In the genomic region with DNA sequence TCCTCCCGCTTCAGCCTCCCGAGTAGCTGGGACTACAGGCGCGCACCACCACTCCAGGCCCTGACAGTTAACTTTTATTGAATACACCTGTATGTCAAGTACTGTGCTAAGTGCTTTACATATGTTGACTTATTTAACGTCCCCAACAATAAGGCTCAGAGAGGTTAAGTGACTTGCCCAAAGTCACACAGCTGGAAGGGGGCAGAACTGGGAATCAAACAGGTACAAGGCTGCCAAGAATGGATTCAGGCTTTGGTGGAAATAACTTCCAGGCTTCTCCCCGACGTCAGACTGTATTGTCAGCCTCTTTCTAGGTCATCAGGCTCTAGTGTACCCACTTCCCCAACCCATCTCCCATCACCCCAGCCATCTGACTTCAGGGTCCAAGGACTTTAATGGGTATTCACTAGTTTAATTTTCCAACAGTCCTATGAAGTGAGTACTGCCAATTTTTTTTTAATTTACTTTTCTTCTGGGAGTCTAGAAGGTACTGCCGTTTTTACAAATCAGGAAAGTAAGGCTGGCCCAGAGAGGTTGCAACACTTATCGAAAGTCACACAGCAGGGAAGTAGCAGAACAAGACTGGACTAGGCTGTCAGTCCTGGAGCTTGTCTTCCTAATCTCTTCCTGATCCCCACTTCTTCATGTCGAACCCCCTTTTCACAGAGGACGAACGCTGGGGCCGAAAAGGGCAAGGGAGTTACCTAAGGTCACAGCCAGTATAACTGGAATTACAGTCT, we compare ENCODE assay signal across 34 cellular contexts. TPM values are rescaled to one million over a fixed set of nuclear protein-coding genes. Genes with fewer than 3 reads are reported as not detected.
"Had no signal": no experiment of that assay in that cellular context is flagged by ENCODE, and none has a peak within 500 bp of the region (broad histone marks: within the 10 kb centered on the region; RNA-seq: fewer than 3 reads in every experiment).

No MANE protein-coding gene starts in this region.

- DNase-seq: hypothalamus; immature natural killer cell; kidney; left colon; left lung; lower lobe of right lung; mammary epithelial cell; mesendoderm; naive B cell; natural killer cell; nephron progenitor cell; ovary; retina; right cardiac atrium; sigmoid colon; stimulated activated CD4-positive, alpha-beta T cell treated with anti-CD3 and anti-CD28 coated beads, Interleukin-1b, Interleukin-23, amount 100 ng/mL, for 48 hours; stimulated activated CD4-positive, alpha-beta T cell treated with anti-CD3 and anti-CD28 coated beads, Interleukin-2, amount 100 ng/mL, for 48 hours; stimulated activated CD4-positive, alpha-beta T cell treated with anti-CD3 and anti-CD28 coated beads, Interleukin-4, amount 100 ng/mL, for 4 hours; stimulated activated CD8-positive, alpha-beta memory T cell treated with anti-CD3 and anti-CD28 coated beads, Interleukin-4, amount 100 ng/mL, for 48 hours; stimulated activated naive B cell treated with anti-CD40 and anti-IgM and Interleukin-4, amounts not matched to agents 10 μg/mL and 1 μg/mL and 100 μg/mL, for 72 hours; stimulated activated naive CD8-positive, alpha-beta T cell treated with anti-CD3 and anti-CD28 coated beads, Interleukin-15, Interleukin-2, amounts not matched to agents 100 U/mL and 50 U/mL, for 24 hours; stomach; testis; thyroid gland; trophoblast cell; upper lobe of right lung had no signal

- H3K4me1 ChIP-seq: upper lobe of right lung had no signal

- H3K4me3 Mint-ChIP-seq: immature natural killer cell; mesothelial cell of epicardium; naive B cell; natural killer cell; nephron progenitor cell; neural progenitor cell; stimulated activated naive B cell treated with anti-CD40 and anti-IgM and Interleukin-4, amounts not matched to agents 10 μg/mL and 1 μg/mL and 100 μg/mL, for 72 hours had no signal

- H3K4me1 Mint-ChIP-seq: immature natural killer cell had no signal

- ATAC-seq: left colon; left lung; lower lobe of right lung; natural killer cell; right cardiac atrium; stimulated activated naive B cell treated with anti-CD40 and anti-IgM and Interleukin-4, amounts not matched to agents 10 μg/mL and 1 μg/mL and 100 μg/mL, for 72 hours; stimulated activated naive CD8-positive, alpha-beta T cell treated with anti-CD3 and anti-CD28 coated beads, Interleukin-15, Interleukin-2, amounts not matched to agents 100 U/mL and 50 U/mL, for 24 hours; upper lobe of right lung had no signal

- H3K27me3 ChIP-seq: ovary, testis, thyroid gland had no signal

- H3K36me3 ChIP-seq: left lung, lower lobe of right lung, neural progenitor cell, ovary, sigmoid colon, stomach, thyroid gland, upper lobe of right lung had no signal

- H3K9me3 Mint-ChIP-seq: immature natural killer cell; mesothelial cell of epicardium; natural killer cell; nephron progenitor cell; neural progenitor cell; stimulated activated naive B cell treated with anti-CD40 and anti-IgM and Interleukin-4, amounts not matched to agents 10 μg/mL and 1 μg/mL and 100 μg/mL, for 72 hours had no signal

- H3K9me3 ChIP-seq: left lung, lower lobe of right lung, ovary, sigmoid colon, stomach, testis, thyroid gland, upper lobe of right lung had no signal

- H2AFZ ChIP-seq: neural progenitor cell had no signal

- H3K36me3 Mint-ChIP-seq: immature natural killer cell; mesothelial cell of epicardium; naive B cell; natural killer cell; neural progenitor cell; stimulated activated naive B cell treated with anti-CD40 and anti-IgM and Interleukin-4, amounts not matched to agents 10 μg/mL and 1 μg/mL and 100 μg/mL, for 72 hours had no signal

- FAIRE-seq: islet of Langerhans, kidney, urothelium cell line had no signal

- H3K27ac ChIP-seq: left lung, lower lobe of right lung, neural progenitor cell, ovary, sigmoid colon, stomach, testis, thyroid gland, upper lobe of right lung had no signal

- H3K9ac ChIP-seq: neural progenitor cell had no signal

- H3K4me3 ChIP-seq: left lung, lower lobe of right lung, neural progenitor cell, ovary, sigmoid colon, smooth muscle cell, stomach, testis, thyroid gland, upper lobe of right lung had no signal

- H3K27ac Mint-ChIP-seq: immature natural killer cell; mesothelial cell of epicardium; natural killer cell; neural progenitor cell; stimulated activated naive B cell treated with anti-CD40 and anti-IgM and Interleukin-4, amounts not matched to agents 10 μg/mL and 1 μg/mL and 100 μg/mL, for 72 hours had no signal

- H3K4me2 ChIP-seq: neural progenitor cell, smooth muscle cell had no signal

RNA-seq across cellular contexts. Expression of a gene that starts 4.9 kb away (rescaled TPM):
- total RNA-seq: kidney, mammary epithelial cell, mesothelial cell of epicardium, mononuclear cell, natural killer cell, omental fat pad, progenitor cell of endocrine pancreas, smooth muscle cell had no signal
- polyA plus RNA-seq: immature natural killer cell, mammary epithelial cell, smooth muscle cell had no signal

RNA-seq across cellular contexts. Expression of a gene that starts 13.0 kb away (rescaled TPM):
- total RNA-seq: left colon, natural killer cell, right cardiac atrium, sigmoid colon had no signal
- polyA plus RNA-seq: immature natural killer cell had no signal
